13 cellular contexts compared by ENCODE assay signal in genomic region chrX:155335317-155335712, GRCh38. TPM values are rescaled to one million over a fixed set of nuclear protein-coding genes. Genes with fewer than 3 reads are reported as not detected.
A peak's percentile ranks its signal among the peaks of the same experiment; 100 is the strongest.
DNase-seq lines count a peak whose midpoint lies in the region; ATAC-seq, FAIRE-seq and TF ChIP-seq lines count a peak whose summit lies in the region.
"Not testable (repeated sequence)": the region's sequence is repeated elsewhere in the genome, so short reads cannot be mapped to it uniquely, and the experiment has no call there.
"Had no signal": no experiment of that assay in that cellular context is flagged by ENCODE, and none has a peak within 500 bp of the region (broad histone marks: within the 10 kb centered on the region; RNA-seq: fewer than 3 reads in every experiment).

No MANE protein-coding gene starts in this region.

- RAD21 ChIA-PET in GM12878 (lab: Charles Lee; ENCODE audit: unreplicated experiment) = not testable (repeated sequence)

- intact Hi-C loops in GM12878 (cut with micrococcal nuclease; ENCODE audit: unreplicated experiment); esophagus squamous epithelium (cut with DNase I); left lung (cut with DNase I); upper lobe of right lung (cut with DNase I): not testable (repeated sequence)

- peak; percentile 91 for FAIRE-seq in GM12892 (lab: Jason Lieb, UNC)
- FAIRE-seq in GM12878 (lab: Jason Lieb, UNC) = not testable (repeated sequence)

- H3K27me3 ChIP-seq in KMS-11 (ENCODE audit: insufficient read depth, low read depth); GM12878 (replicated peaks in 1 of 2; ENCODE audit: control insufficient read depth in 2 of 2, insufficient read depth in 2 of 2, low read length in 1 of 2); esophagus squamous epithelium; left lung; subcutaneous abdominal adipose tissue (ENCODE audit: control insufficient read depth in 5 of 5, insufficient read depth in 4 of 5, low read length in 5 of 5); upper lobe of right lung: not testable (repeated sequence)

- not testable (repeated sequence) for DNase-seq in GM12892 (ENCODE audit: insufficient read length); GM12878 (ENCODE audit: low read depth, low spot score); esophagus squamous epithelium (lab: John Stamatoyannopoulos, UW); left lung; upper lobe of right lung

- peak overlapping the region; percentile 57; the same call in 1 of the 2 replicates for H3K9ac ChIP-seq in KMS-11
- not testable (repeated sequence) for H3K9ac ChIP-seq in GM12878 (ENCODE audit: control insufficient read depth, insufficient read depth, low read length); subcutaneous abdominal adipose tissue (ENCODE audit: low read length in 5 of 5)

- H3K4me3 ChIP-seq in KMS-11 (IDR thresholded peaks at IDR 0.05; ENCODE audit: insufficient read depth, low read depth, low read length); GM12878; esophagus squamous epithelium; left lung; subcutaneous abdominal adipose tissue (ENCODE audit: low read depth in 1 of 5, low read length in 5 of 5); upper lobe of right lung: not testable (repeated sequence)

- in situ Hi-C loops in GM12878 (cut with MboI) = not testable (repeated sequence)

- TF ChIP-seq RAD21 in GM12878 (IDR thresholded peaks at IDR 0.05; ENCODE audit: insufficient read depth, low read depth, low read length) = not testable (repeated sequence)

- H2AFZ ChIP-seq in KMS-11 (ENCODE audit: low read depth) = peak overlapping the region; percentile 24
- peak overlapping the region; percentile 31; the same call in 1 of the 2 replicates for H2AFZ ChIP-seq in GM12878 (ENCODE audit: control insufficient read depth, low read depth, low read length)

- ATAC-seq in GM12878 (peak; percentile 18), left lung (peak; percentile 50)
- ATAC-seq in upper lobe of right lung = not testable (repeated sequence)

- not testable (repeated sequence) for H3K36me3 ChIP-seq in KMS-11 (ENCODE audit: insufficient read depth); GM12878 (ENCODE audit: control insufficient read depth in 2 of 2, insufficient read depth in 2 of 2, low read length in 1 of 2); esophagus squamous epithelium; left lung; subcutaneous abdominal adipose tissue (ENCODE audit: control insufficient read depth in 5 of 5, insufficient read depth in 5 of 5, low read length in 5 of 5); upper lobe of right lung

- H3K27ac ChIP-seq in KMS-11 (peak overlapping the region; percentile 83), esophagus squamous epithelium (peak overlapping the region; percentile 34 to 73 (median 62)), left lung (peak overlapping the region; percentile 65 to 73), subcutaneous abdominal adipose tissue (ENCODE audit: low read depth, low read length) (peak overlapping the region; percentile 89), upper lobe of right lung (peak overlapping the region; percentile 76)
- not testable (repeated sequence) for H3K27ac ChIP-seq in GM12878 (ENCODE audit: control insufficient read depth, insufficient read depth)

- not testable (repeated sequence) for H4K20me1 ChIP-seq in KMS-11 (ENCODE audit: insufficient read depth); GM12878 (ENCODE audit: control insufficient read depth, insufficient read depth)

- H3K4me1 ChIP-seq in KMS-11 (ENCODE audit: low read depth, poor library complexity, severe bottlenecking) = peaks cover 33% of the 10 kb centered on the region
- H3K4me1 ChIP-seq in GM12878 (ENCODE audit: control insufficient read depth, insufficient read depth, low read length); esophagus squamous epithelium; left lung; subcutaneous abdominal adipose tissue (ENCODE audit: control insufficient read depth in 5 of 5, insufficient read depth in 5 of 5, low read length in 5 of 5); upper lobe of right lung: not testable (repeated sequence)

- SMC1A ChIA-PET in GM12878 (lab: Charles Lee; ENCODE audit: uncharacterized antibody, unreplicated experiment) = not testable (repeated sequence)

- TF ChIP-seq CTCF in KMS-11 (conservative IDR thresholded peaks at IDR 0.05; ENCODE audit: low read depth, low read length); GM12878 (IDR thresholded peaks at IDR 0.05 in 2 of 3, conservative IDR thresholded peaks at IDR 0.05 in 1 of 3; ENCODE audit: control insufficient read depth in 2 of 3, extremely low read depth in 1 of 3, insufficient read depth in 1 of 3, low read depth in 3 of 3, low read length in 3 of 3); esophagus squamous epithelium (IDR thresholded peaks at IDR 0.05); left lung (IDR thresholded peaks at IDR 0.05); upper lobe of right lung (IDR thresholded peaks at IDR 0.05): not testable (repeated sequence)

- POLR2A ChIA-PET in GM12878 (lab: Charles Lee) = not testable (repeated sequence)

- not testable (repeated sequence) for TF ChIP-seq EP300 in GM12878 (IDR thresholded peaks at IDR 0.05; ENCODE audit: borderline replicate concordance in 1 of 2, control insufficient read depth in 1 of 2, low read depth in 2 of 2, low read length in 2 of 2)

- BruUV-seq in GM12878 (replicated peaks; lab: Mats Ljungman, UMichigan) = not testable (repeated sequence)

- CTCF ChIA-PET in GM12878 (lab: Yijun Ruan, JAX) = not testable (repeated sequence)

- 0% methylated on average over 1 of the region's 1 CpG for WGBS in GM12878 (ENCODE audit: insufficient coverage, insufficient replicate concordance, low lambda C conversion rate, missing lambda C conversion rate)
- WGBS in esophagus squamous epithelium, 2 donors = 40% methylated on average over 1 of the region's 1 CpG; no CpG with 5 or more reads in 1 of the 2 donors

- peaks cover 37% of the 10 kb centered on the region; the same call in 1 of the 2 replicates for H3K79me2 ChIP-seq in KMS-11 (ENCODE audit: insufficient read depth, low read depth)
- not testable (repeated sequence) for H3K79me2 ChIP-seq in GM12878 (ENCODE audit: control insufficient read depth, insufficient read depth, low read length)

- peak overlapping the region; percentile 84 for H3K4me2 ChIP-seq in KMS-11
- H3K4me2 ChIP-seq in GM12878 (ENCODE audit: control insufficient read depth, insufficient read depth) = peak overlapping the region; percentile 8; the same call in 1 of the 2 replicates

- H3K9me3 ChIP-seq in GM12878 (replicated peaks; ENCODE audit: control insufficient read depth, insufficient read depth, low read length); esophagus squamous epithelium; left lung; subcutaneous abdominal adipose tissue (ENCODE audit: control insufficient read depth in 5 of 5, low read length in 5 of 5); upper lobe of right lung: not testable (repeated sequence)

- TF ChIP-seq POLR2A in GM12892 (IDR thresholded peaks at IDR 0.05; ENCODE audit: low read depth, low read length); GM12878 (IDR thresholded peaks at IDR 0.05; ENCODE audit: low read depth, low read length); esophagus squamous epithelium (IDR thresholded peaks at IDR 0.05): not testable (repeated sequence)

RNA-seq across cellular contexts. Expression of gene CLIC2, which starts 0.9 kb away (rescaled TPM):
- polyA plus RNA-seq in GM12892 (2012; ENCODE audit: missing spikeins) = 14.1 TPM
- 2.9 and 3.8 TPM in 2 replicates for total RNA-seq in GM12878 (2013; cell fraction: nucleolus; rRNA removed)
- total RNA-seq in GM12878 (2014; rRNA removed) = 19.2 and 26.8 TPM in 2 replicates
- total RNA-seq in GM12878 (2014; rRNA removed; fragmentation: Illumina TruSeq; extraction: Trizol) = 31.6 and 32.2 TPM in 2 replicates
- 20.9 and 27.5 TPM in 2 replicates for total RNA-seq in GM12878 (2021)
- 10.1 TPM for polyA plus RNA-seq in GM12878 (2011; ENCODE audit: low read depth)
- 18.6 and 25.9 TPM in 2 replicates for polyA plus RNA-seq in GM12878 (2011; rRNA removed)
- 6.7 and 8.8 TPM in 2 replicates for polyA plus RNA-seq in GM12878 (2011; cell fraction: cytosol; rRNA removed)
- 3.3 and 4.3 TPM in 2 replicates for polyA plus RNA-seq in GM12878 (2011; cell fraction: nucleus; rRNA removed)
- polyA plus RNA-seq in GM12878 (2012) = 13.1 and 14.7 TPM in 2 replicates
- polyA plus RNA-seq in GM12878 (2014; fragmentation: Illumina TruSeq; extraction: Trizol) = 35.6 and 43.8 TPM in 2 replicates
- polyA plus RNA-seq in GM12878 (2014; fragmentation: Nextera tagmentation; extraction: Ambion mirVana) = 10 to 100 TPM; 31.7 to 41.0 TPM
- polyA plus RNA-seq in GM12878 (2014; rRNA removed) = 17.5 and 19.1 TPM in 2 replicates
- polyA plus RNA-seq in GM12878 (2016; fragmentation: Nextera tagmentation; extraction: Ambion mirVana) = 10 to 100 TPM; 18.4 to 21.3 TPM
- polyA minus RNA-seq in GM12878 (2011; rRNA and poly(A)+ RNA removed) = 5.4 and 7.0 TPM in 2 replicates
- 2.7 and 3.1 TPM in 2 replicates for polyA minus RNA-seq in GM12878 (2011; cell fraction: cytosol; rRNA and poly(A)+ RNA removed)
- 2.9 and 5.9 TPM in 2 replicates for polyA minus RNA-seq in GM12878 (2011; cell fraction: nucleus; rRNA and poly(A)+ RNA removed)
- 1 to 10 TPM; 3.0 to 7.3 (median 5.2) TPM for total RNA-seq in esophagus squamous epithelium
- 10 to 100 TPM; 45.1 to 66.4 TPM for total RNA-seq in left lung
- 64.0 TPM for total RNA-seq in upper lobe of right lung

RNA-seq across cellular contexts. Expression of gene F8A2, which starts 46.6 kb away (rescaled TPM):
- polyA plus RNA-seq in GM12892 (2012; ENCODE audit: missing spikeins) = not detected
- total RNA-seq in GM12878 (2013; cell fraction: nucleolus; rRNA removed) = not detected in 2 replicates
- total RNA-seq in GM12878 (2014; rRNA removed) (not detected in 2 replicates), GM12878 (2014; rRNA removed; fragmentation: Illumina TruSeq; extraction: Trizol) (not detected in 2 replicates), GM12878 (2021) (not detected in 2 replicates), esophagus squamous epithelium (not detected), left lung (not detected), upper lobe of right lung (not detected)
- polyA plus RNA-seq in GM12878 (2011; ENCODE audit: low read depth) = not detected
- polyA plus RNA-seq in GM12878 (2011; rRNA removed) (not detected in 2 replicates), GM12878 (2014; fragmentation: Illumina TruSeq; extraction: Trizol) (not detected in 2 replicates), GM12878 (2014; fragmentation: Nextera tagmentation; extraction: Ambion mirVana) (not detected), GM12878 (2014; rRNA removed) (not detected in 2 replicates), GM12878 (2016; fragmentation: Nextera tagmentation; extraction: Ambion mirVana) (not detected)
- polyA plus RNA-seq in GM12878 (2011; cell fraction: cytosol; rRNA removed) = not detected in 2 replicates
- polyA plus RNA-seq in GM12878 (2011; cell fraction: nucleus; rRNA removed) = not detected in 2 replicates
- polyA plus RNA-seq in GM12878 (2012) = not detected in 2 replicates
- not detected in 2 replicates for polyA minus RNA-seq in GM12878 (2011; rRNA and poly(A)+ RNA removed)
- not detected in 2 replicates for polyA minus RNA-seq in GM12878 (2011; cell fraction: cytosol; rRNA and poly(A)+ RNA removed)
- polyA minus RNA-seq in GM12878 (2011; cell fraction: nucleus; rRNA and poly(A)+ RNA removed) = not detected in 2 replicates
- total RNA-seq: A172; CD4-positive, CD25-positive, alpha-beta regulatory T cell; H1; Right ventricle myocardium superior; SJSA1 had no signal
- polyA plus RNA-seq: AG04450; CD4-positive, CD25-positive, alpha-beta regulatory T cell; H1 had no signal
